7 cellular contexts compared by ENCODE assay signal in genomic region chr4:153523171-153523757, GRCh38. TPM values are rescaled to one million over a fixed set of nuclear protein-coding genes. Genes with fewer than 3 reads are reported as not detected.
DNase-seq lines count a peak whose midpoint lies in the region; ATAC-seq and TF ChIP-seq lines count a peak whose summit lies in the region.

No MANE protein-coding gene starts in this region.

- H3K27ac ChIP-seq in DND-41 (ENCODE audit: low read length): peak overlapping the region; percentile 92
- peak overlapping the region; percentile 99 for H3K27ac ChIP-seq in KOPT-K1 (ENCODE audit: low read depth, low read length, poor library complexity, severe bottlenecking)
- peak overlapping the region; percentile 34 for H3K27ac ChIP-seq in neural progenitor cell

- in situ Hi-C loops in GM13977 (cut with MboI; ENCODE audit: low pct_unique_long_range_greater_than_20kb, low sequenced_read_pairs, unreplicated experiment): no loop called here

- peaks cover 40% of the 10 kb centered on the region for H3K4me1 Mint-ChIP-seq in neural progenitor cell

- no peak for TF ChIP-seq CTCF in DND-41 (IDR thresholded peaks at IDR 0.05; ENCODE audit: borderline replicate concordance, extremely low read depth, low read length, poor library complexity, severe bottlenecking)
- TF ChIP-seq CTCF in neural progenitor cell (IDR thresholded peaks at IDR 0.05): no peak
- no peak for TF ChIP-seq CTCF in GM13977 (IDR thresholded peaks at IDR 0.05; ENCODE audit: extremely low read depth, insufficient read depth, missing control alignments)

- no peaks in the 10 kb centered on the region for H3K27me3 Mint-ChIP-seq in neural progenitor cell (ENCODE audit: insufficient read depth, low read depth)

- H3K27me3 ChIP-seq in DND-41 (ENCODE audit: insufficient read depth, low read length, poor library complexity) (no peaks in the 10 kb centered on the region), adipocyte (replicated peaks; ENCODE audit: control insufficient read depth, insufficient read depth, low read length) (no peaks in the 10 kb centered on the region), neural progenitor cell (no peaks in the 10 kb centered on the region)

- no peak for ATAC-seq in DND-41 (ENCODE audit: insufficient read depth, low read depth)

- H2AFZ ChIP-seq in DND-41 (ENCODE audit: low read depth, low read length) (no peak overlapping the region), neural progenitor cell (replicated peaks) (no peak overlapping the region)

- H3K79me2 ChIP-seq in DND-41 (ENCODE audit: insufficient read depth, low read length) (peaks cover 96% of the 10 kb centered on the region), neural progenitor cell (ENCODE audit: low read depth) (peaks cover 20% of the 10 kb centered on the region)

- H3K4me1 ChIP-seq in DND-41 (ENCODE audit: insufficient read depth, low read length): peaks cover 99% of the 10 kb centered on the region
- H3K4me1 ChIP-seq in adipocyte (ENCODE audit: control insufficient read depth, insufficient read depth, low read length): peaks cover 3% of the 10 kb centered on the region
- peaks cover 30% of the 10 kb centered on the region for H3K4me1 ChIP-seq in neural progenitor cell

- peaks cover 5% of the 10 kb centered on the region for H3K36me3 Mint-ChIP-seq in neural progenitor cell

- H3K9me3 ChIP-seq in DND-41 (ENCODE audit: insufficient read depth, low read length, severe bottlenecking): no peaks in the 10 kb centered on the region
- H3K9me3 ChIP-seq in KOPT-K1 (ENCODE audit: insufficient read depth, low read length, poor library complexity, severe bottlenecking): no peaks in the 10 kb centered on the region
- H3K9me3 ChIP-seq in adipocyte (ENCODE audit: control insufficient read depth, low read length): no peaks in the 10 kb centered on the region
- no peaks in the 10 kb centered on the region for H3K9me3 ChIP-seq in neural progenitor cell (ENCODE audit: low read depth)

- H3F3A ChIP-seq in neural progenitor cell (ENCODE audit: low read depth): peaks cover 18% of the 10 kb centered on the region

- no peak for DNase-seq in DND-41
- peak; percentile 32 for DNase-seq in adipocyte (ENCODE audit: low read depth)
- peak; percentile 50 for DNase-seq in neural progenitor cell (ENCODE audit: low spot score)
- no peak for DNase-seq in HuH-7 (ENCODE audit: low spot score)
- no peak for DNase-seq in NCI-H774 (lab: John Stamatoyannopoulos, UW)
- DNase-seq in GM13977 (ENCODE audit: low spot score): no peak

- H3K9me3 Mint-ChIP-seq in neural progenitor cell: peaks cover 8% of the 10 kb centered on the region

- peak overlapping the region in 1 of 2 experiments; percentile 53; a peak in 2 of 4 replicates for H3K4me3 ChIP-seq in DND-41 (ENCODE audit: low read depth in 1 of 2, low read length in 2 of 2)
- H3K4me3 ChIP-seq in adipocyte (ENCODE audit: low read length): no peak overlapping the region
- H3K4me3 ChIP-seq in neural progenitor cell: no peak overlapping the region

- H3K27ac Mint-ChIP-seq in neural progenitor cell: no peak overlapping the region

- H3K9ac ChIP-seq in DND-41 (ENCODE audit: low read depth, low read length) (peak overlapping the region; percentile 62), adipocyte (ENCODE audit: low read length) (no peak overlapping the region), neural progenitor cell (no peak overlapping the region)

- H3K4me3 Mint-ChIP-seq in neural progenitor cell: no peak overlapping the region

- peaks cover 37% of the 10 kb centered on the region for H4K20me1 ChIP-seq in DND-41 (ENCODE audit: insufficient read depth, low read length)
- H4K20me1 ChIP-seq in neural progenitor cell (ENCODE audit: low read depth): no peaks in the 10 kb centered on the region

- peaks cover 62% of the 10 kb centered on the region for H3K36me3 ChIP-seq in DND-41 (ENCODE audit: insufficient read depth, low read length)
- H3K36me3 ChIP-seq in KOPT-K1 (ENCODE audit: insufficient read depth, low read length): no peaks in the 10 kb centered on the region
- H3K36me3 ChIP-seq in adipocyte (ENCODE audit: control insufficient read depth, insufficient read depth, low read length, severe bottlenecking): peaks cover under 1% of the 10 kb centered on the region
- no peaks in the 10 kb centered on the region for H3K36me3 ChIP-seq in neural progenitor cell

- peak overlapping the region; percentile 71 for H3K4me2 ChIP-seq in DND-41 (ENCODE audit: insufficient read depth, low read length)
- no peak overlapping the region for H3K4me2 ChIP-seq in neural progenitor cell

RNA-seq across cellular contexts. Expression of gene TMEM131L, which starts 57.1 kb away (rescaled TPM):
- 13.7 and 14.8 TPM in 2 replicates for total RNA-seq in neural progenitor cell (ENCODE audit: low replicate concordance)

Comparison
In these comparisons a context has a peak if more than half of its experiments do, and no peak if none do; other contexts are left out.
1. DNase-seq: peak in adipocyte (single experiment) and neural progenitor cell (single experiment); none in DND-41 (single experiment), HuH-7 (single experiment), NCI-H774 (single experiment) and GM13977 (single experiment).
2. H3K27ac ChIP-seq: peak in every context shown above with its lines; median percentile 99 in KOPT-K1; 92 in DND-41; 34 in neural progenitor cell.